8 cellular contexts compared by ENCODE assay signal in genomic region chr9:14326264-14326826, GRCh38. TPM values are rescaled to one million over a fixed set of nuclear protein-coding genes. Genes with fewer than 3 reads are reported as not detected.
DNase-seq lines count a peak whose midpoint lies in the region; ATAC-seq, FAIRE-seq and TF ChIP-seq lines count a peak whose summit lies in the region.
"Had no signal": no experiment of that assay in that cellular context is flagged by ENCODE, and none has a peak within 500 bp of the region (broad histone marks: within the 10 kb centered on the region; RNA-seq: fewer than 3 reads in every experiment).

No MANE protein-coding gene starts in this region.

- WGBS in HepG2 (ENCODE audit: low lambda C conversion rate): 49% methylated on average over 3 of the region's 3 CpGs

- no peak for TF ChIP-seq EP300 in HepG2 (IDR thresholded peaks at IDR 0.05; ENCODE audit: low read depth in 2 of 2, low read length in 2 of 2)
- TF ChIP-seq EP300 in HepG2 (CRISPR knock-in tag; IDR thresholded peaks at IDR 0.05; ENCODE audit: borderline replicate concordance): no peak

- TF ChIP-seq CTCF in HepG2 (CRISPR knock-in tag; IDR thresholded peaks at IDR 0.05): no peak
- no peak for TF ChIP-seq CTCF in kidney (IDR thresholded peaks at IDR 0.05; ENCODE audit: borderline replicate concordance, extremely low read depth, insufficient read depth)

- FAIRE-seq in HepG2 (lab: Jason Lieb, UNC) (no peak), kidney (lab: Jason Lieb, UNC) (no peak)

- no peak for TF ChIP-seq POLR2A in HepG2 (IDR thresholded peaks at IDR 0.05; ENCODE audit: insufficient read depth in 1 of 2, low read depth in 2 of 2, low read length in 2 of 2)

- no peaks in the 10 kb centered on the region for H3K79me2 ChIP-seq in HepG2 (ENCODE audit: insufficient read depth, low read length)

- in situ Hi-C loops in KBM-7 (cut with MboI; ENCODE audit: low pct_unique_long_range_greater_than_20kb, low sequenced_read_pairs) (no loop called here), HepG2 (cut with HindIII; ENCODE audit: extremely low pct_ligation_motif_present, low pct_unique_long_range_greater_than_20kb) (loop anchor here (10.0 kb wide), 1 partner anchor 222 kb away; no protein-coding TSS in a partner anchor)

- no TSS peak for BruUV-seq in HepG2 (replicated peaks; lab: Mats Ljungman, UMichigan)

- intact Hi-C loops in HepG2 (cut with micrococcal nuclease; ENCODE audit: unreplicated experiment): no loop called here
- intact Hi-C loops in kidney (cut with DNase I): no loop called here

- H3K9me3 ChIP-seq in MG63 (no peaks in the 10 kb centered on the region), HepG2 (ENCODE audit: low read length) (no peaks in the 10 kb centered on the region), kidney (ENCODE audit: control insufficient read depth in 1 of 2, low read length in 2 of 2) (no peaks in the 10 kb centered on the region)

- H3K4me3 ChIP-seq in MG63: no peak overlapping the region
- H3K4me3 ChIP-seq in HepG2 (replicated peaks in 1 of 3; ENCODE audit: insufficient read depth in 1 of 3, low read depth in 2 of 3, low read length in 3 of 3): no peak overlapping the region
- H3K4me3 ChIP-seq in kidney (ENCODE audit: low read length in 2 of 2): no peak overlapping the region

- ATAC-seq in GM18870 (IDR thresholded peaks at IDR 0.05; ENCODE audit: unreplicated experiment) (peak; percentile 78), HepG2 (no peak)

- H3K4me1 ChIP-seq in HepG2 (ENCODE audit: insufficient read depth, low read length) (peaks cover 14% of the 10 kb centered on the region), kidney (ENCODE audit: control insufficient read depth in 1 of 2, insufficient read depth in 1 of 2, low read depth in 1 of 2, low read length in 2 of 2) (peaks cover 4 to 5% of the 10 kb centered on the region in 2 donors)

- no peak overlapping the region for H2AFZ ChIP-seq in HepG2 (ENCODE audit: low read length)

- CTCF ChIA-PET in HepG2 (lab: Yijun Ruan, JAX; ENCODE audit: low intra/inter-chr PET ratio, low total read pairs): no interaction called here

- H3K36me3 ChIP-seq in MG63 (no peaks in the 10 kb centered on the region), HepG2 (replicated peaks in 1 of 2; ENCODE audit: control insufficient read depth in 1 of 2, insufficient read depth in 2 of 2, low read length in 2 of 2) (no peaks in the 10 kb centered on the region), kidney (ENCODE audit: control insufficient read depth in 1 of 2, insufficient read depth in 2 of 2, low read length in 2 of 2) (no peaks in the 10 kb centered on the region)

- POLR2A ChIA-PET in HepG2 (lab: Yijun Ruan, JAX): no interaction called here

- no peak for TF ChIP-seq RAD21 in HepG2 (CRISPR knock-in tag; IDR thresholded peaks at IDR 0.05)

- H3K9ac ChIP-seq in HepG2 (ENCODE audit: insufficient read depth, low read depth, low read length) (no peak overlapping the region), kidney (ENCODE audit: low read length in 2 of 2) (no peak overlapping the region)

- H3K27me3 ChIP-seq in MG63 (no peaks in the 10 kb centered on the region), HepG2 (ENCODE audit: control insufficient read depth in 1 of 2, insufficient read depth in 2 of 2, low read length in 2 of 2) (peaks cover 0 to 15% of the 10 kb centered on the region in 2 experiments; a peak in 2 of 5 replicates)

- H3K27ac ChIP-seq in HepG2 (ENCODE audit: extremely low read length, insufficient read depth, low read length): no peak overlapping the region
- no peak overlapping the region for H3K27ac ChIP-seq in kidney (ENCODE audit: low read depth in 2 of 2, low read length in 2 of 2)

- DNase-seq in MG63 (peak; percentile 87), SHP77 (lab: John Stamatoyannopoulos, UW) (peak; percentile 90 to 94), pons (ENCODE audit: low spot score) (peak; percentile 22), KBM-7 (no peak), HepG2 (ENCODE audit: low spot score) (no peak), kidney (no peak)
- DNase-seq: H7 had no signal

- H3K4me2 ChIP-seq in HepG2 (ENCODE audit: low read depth, low read length): no peak overlapping the region

- no peaks in the 10 kb centered on the region for H4K20me1 ChIP-seq in HepG2 (ENCODE audit: insufficient read depth, low read length)

TF ChIP-seq in HepG2, 621 proteins besides CTCF, POLR2A, EP300 and RAD21 (continues in another document):
- TF ChIP-seq ZNF83 (CRISPR knock-in tag; IDR thresholded peaks at IDR 0.05; ENCODE audit: borderline replicate concordance): no peak
- TF ChIP-seq SOX6 (IDR thresholded peaks at IDR 0.05): no peak
- no peak for TF ChIP-seq SOX6 (CRISPR knock-in tag; IDR thresholded peaks at IDR 0.05)
- no peak for TF ChIP-seq SUZ12 (IDR thresholded peaks at IDR 0.05; ENCODE audit: low read depth, low read length)
- no peak for TF ChIP-seq RBM22 (optimal IDR thresholded peaks at IDR 0.05; ENCODE audit: low read length)
- TF ChIP-seq WIZ (CRISPR knock-in tag; IDR thresholded peaks at IDR 0.05): no peak
- TF ChIP-seq ZBTB25 (CRISPR knock-in tag; IDR thresholded peaks at IDR 0.05): no peak
- TF ChIP-seq ZMYM2 (CRISPR knock-in tag; IDR thresholded peaks at IDR 0.05): no peak
- TF ChIP-seq ZNF563 (CRISPR knock-in tag; IDR thresholded peaks at IDR 0.05): no peak
- TF ChIP-seq SIN3A (IDR thresholded peaks at IDR 0.05; ENCODE audit: borderline replicate concordance, low read depth, low read length): no peak
- TF ChIP-seq RFX5 (IDR thresholded peaks at IDR 0.05; ENCODE audit: low read depth, low read length): no peak
- TF ChIP-seq ZNF703 (CRISPR knock-in tag; IDR thresholded peaks at IDR 0.05; ENCODE audit: borderline replicate concordance): no peak
- TF ChIP-seq, protein P1, sequence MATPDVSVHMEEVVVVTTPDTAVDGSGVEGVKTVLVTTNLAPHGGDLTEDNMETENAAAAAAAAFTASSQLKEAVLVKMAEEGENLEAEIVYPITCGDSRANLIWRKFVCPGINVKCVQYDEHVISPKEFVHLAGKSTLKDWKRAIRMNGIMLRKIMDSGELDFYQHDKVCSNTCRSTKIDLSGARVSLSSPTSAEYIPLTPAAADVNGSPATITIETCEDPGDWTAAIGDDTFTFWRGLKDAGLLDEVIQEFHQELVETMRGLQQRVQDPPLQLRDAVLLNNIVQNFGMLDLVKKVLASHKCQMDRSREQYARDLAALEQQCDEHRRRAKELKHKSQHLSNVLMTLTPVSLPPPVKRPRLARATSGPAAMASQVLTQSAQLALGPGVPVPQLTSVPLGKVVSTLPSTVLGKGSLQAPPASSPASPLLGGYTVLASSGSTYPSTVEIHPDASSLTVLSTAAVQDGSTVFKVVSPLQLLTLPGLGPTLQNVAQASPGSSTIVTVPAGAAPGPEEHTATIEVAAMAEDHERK (CRISPR knock-in tag; IDR thresholded peaks at IDR 0.05; ENCODE audit: low read depth): no peak

RNA-seq across cellular contexts. Expression of gene NFIB, which starts 12.4 kb away (rescaled TPM):
- total RNA-seq in MG63 (2014; rRNA removed; shearing (Covaris generic); ENCODE audit: low replicate concordance): 47.3 and 62.1 TPM in 2 replicates
- total RNA-seq in HepG2 (2016; rRNA removed; fragmentation: Illumina TruSeq; extraction: Trizol): 2.4 and 4.6 TPM in 2 replicates
- total RNA-seq in HepG2 (2016; cell fraction: cytosol; rRNA removed; fragmentation: Illumina TruSeq; extraction: Trizol; ENCODE audit: low read depth): 4.1 TPM in 2 replicates
- 1.6 and 4.1 TPM in 2 replicates for total RNA-seq in HepG2 (2016; cell fraction: insoluble cytoplasmic fraction; rRNA removed; fragmentation: Illumina TruSeq; extraction: Trizol)
- 1.4 and 1.6 TPM in 2 replicates for total RNA-seq in HepG2 (2016; cell fraction: membrane; rRNA removed; fragmentation: Illumina TruSeq; extraction: Trizol)
- 18.2 and 18.4 TPM in 2 replicates for total RNA-seq in HepG2 (2016; cell fraction: nucleus; rRNA removed; fragmentation: Illumina TruSeq; extraction: Trizol)
- polyA plus RNA-seq in HepG2 (2011; rRNA removed): 0.98 and 1.4 TPM in 2 replicates
- 0.17 and 0.32 TPM in 2 replicates for polyA plus RNA-seq in HepG2 (2011; cell fraction: cytosol; rRNA removed)
- 3.9 and 4.5 TPM in 2 replicates for polyA plus RNA-seq in HepG2 (2011; cell fraction: nucleus; rRNA removed)
- 1.1 and 1.7 TPM in 2 replicates for polyA plus RNA-seq in HepG2 (2012)
- 0.20 TPM in 2 replicates for polyA plus RNA-seq in HepG2 (2016; cell fraction: cytosol; fragmentation: Illumina TruSeq; extraction: Trizol; ENCODE audit: low read depth)
- 1.4 and 1.7 TPM in 2 replicates for polyA plus RNA-seq in HepG2 (2016; cell fraction: insoluble cytoplasmic fraction; fragmentation: Illumina TruSeq; extraction: Trizol; ENCODE audit: low read depth)
- polyA plus RNA-seq in HepG2 (2016; cell fraction: membrane; fragmentation: Illumina TruSeq; extraction: Trizol; ENCODE audit: low read depth): 0.31 and 0.49 TPM in 2 replicates
- 5.7 and 6.1 TPM in 2 replicates for polyA plus RNA-seq in HepG2 (2016; cell fraction: nucleus; fragmentation: Illumina TruSeq; extraction: Trizol; ENCODE audit: insufficient read depth, low read depth)
- polyA minus RNA-seq in HepG2 (2011; rRNA and poly(A)+ RNA removed; ENCODE audit: low replicate concordance): 3.1 and 48.1 TPM in 2 replicates
- polyA minus RNA-seq in HepG2 (2011; cell fraction: cytosol; rRNA and poly(A)+ RNA removed): 1.1 and 3.5 TPM in 2 replicates
- 25.6 and 28.5 TPM in 2 replicates for polyA minus RNA-seq in HepG2 (2011; cell fraction: nucleus; rRNA and poly(A)+ RNA removed)
- 112 TPM for total RNA-seq in kidney
- 15.6 TPM for polyA plus RNA-seq in kidney (ENCODE audit: insufficient read depth, low read depth, low replicate concordance)

Comparison
In these comparisons a context has a peak if more than half of its experiments do, and no peak if none do; other contexts are left out.
1. DNase-seq: peak in MG63 (single experiment), SHP77 (2 of 2) and pons (single experiment); none in KBM-7 (single experiment), HepG2 (single experiment) and kidney (single experiment).